9 cellular contexts compared by ENCODE assay signal in the genomic region with DNA sequence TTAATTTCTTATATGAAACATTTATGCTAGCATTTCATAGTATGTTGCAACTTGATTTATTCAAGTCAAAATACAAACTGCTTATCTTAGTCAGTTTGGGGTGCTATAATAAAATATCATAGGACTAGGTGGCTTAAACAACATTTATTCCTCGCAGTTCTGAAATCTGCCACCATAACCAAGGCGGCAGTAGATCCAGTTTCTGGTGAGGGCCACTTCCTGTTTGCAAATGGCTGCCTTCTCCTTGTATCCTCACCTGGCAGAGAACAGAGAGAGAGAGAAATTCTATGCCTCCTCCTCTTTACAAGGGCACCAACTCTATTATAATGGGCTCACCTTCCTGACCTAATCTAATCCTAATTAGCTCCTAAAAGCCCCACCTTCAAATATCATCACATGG.
A peak's percentile ranks its signal among the peaks of the same experiment; 100 is the strongest.
DNase-seq lines count a peak whose midpoint lies in the region; ATAC-seq and TF ChIP-seq lines count a peak whose summit lies in the region.
"Had no signal": no experiment of that assay in that cellular context is flagged by ENCODE, and none has a peak within 500 bp of the region (broad histone marks: within the 10 kb centered on the region; RNA-seq: fewer than 3 reads in every experiment).

No MANE protein-coding gene starts in this region.

- no peaks in the 10 kb centered on the region for H3K4me1 Mint-ChIP-seq in Calu3 (ENCODE audit: low read depth, unreplicated experiment)
- no peaks in the 10 kb centered on the region for H3K4me1 Mint-ChIP-seq in central memory CD8-positive, alpha-beta T cell
- H3K4me1 Mint-ChIP-seq in stimulated activated memory B cell treated with anti-CD40 and anti-IgM and Interleukin-4, amounts not matched to agents 10 μg/mL and 1 μg/mL and 100 μg/mL, for 72 hours = no peaks in the 10 kb centered on the region

- H3K4me3 ChIP-seq in Loucy (ENCODE audit: low read length, poor library complexity, severe bottlenecking) = no peak overlapping the region

- intact Hi-C loops in Calu3 (cut with micrococcal nuclease; ENCODE audit: unreplicated experiment) = no loop called here

- H4K20me1 ChIP-seq in Loucy (ENCODE audit: insufficient read depth, low read length, poor library complexity, severe bottlenecking) = no peaks in the 10 kb centered on the region

- no TSS peak for BruUV-seq in Calu3 (replicated peaks; lab: Mats Ljungman, UMichigan)

- peaks cover 34% of the 10 kb centered on the region for H3K4me1 ChIP-seq in Loucy (ENCODE audit: insufficient read depth, low read length, poor library complexity, severe bottlenecking)

- CTCF ChIA-PET in Calu3 (lab: Charles Lee) = no interaction called here

- peak overlapping the region; percentile 68 for H2AFZ ChIP-seq in Loucy (ENCODE audit: low read length)

- H3K27me3 Mint-ChIP-seq in Calu3 (ENCODE audit: unreplicated experiment) = no peaks in the 10 kb centered on the region
- H3K27me3 Mint-ChIP-seq in central memory CD8-positive, alpha-beta T cell = no peaks in the 10 kb centered on the region
- H3K27me3 Mint-ChIP-seq in stimulated activated memory B cell treated with anti-CD40 and anti-IgM and Interleukin-4, amounts not matched to agents 10 μg/mL and 1 μg/mL and 100 μg/mL, for 72 hours = no peaks in the 10 kb centered on the region

- peak; percentile 86 for ATAC-seq in GM19438 (IDR thresholded peaks at IDR 0.05; ENCODE audit: low read depth, unreplicated experiment)
- ATAC-seq in central memory CD8-positive, alpha-beta T cell (replicated peaks; ENCODE audit: extremely low read depth, poor library complexity, severe bottlenecking) = peak; percentile 28
- ATAC-seq in stimulated activated memory B cell treated with anti-CD40 and anti-IgM and Interleukin-4, amounts not matched to agents 10 μg/mL and 1 μg/mL and 100 μg/mL, for 72 hours = no peak
- ATAC-seq in stimulated activated naive CD8-positive, alpha-beta T cell treated with anti-CD3 and anti-CD28 coated beads, Interleukin-15, Interleukin-2, amounts not matched to agents 100 U/mL and 50 U/mL, for 24 hours = no peak

- no peak overlapping the region for H3K4me2 ChIP-seq in Loucy (ENCODE audit: low read depth, low read length, poor library complexity, severe bottlenecking)

- H3F3A ChIP-seq in Loucy (ENCODE audit: low read depth) = no peaks in the 10 kb centered on the region

- TF ChIP-seq CTCF in Calu3 (IDR thresholded peaks at IDR 0.05; ENCODE audit: unreplicated experiment) (no peak), Loucy (conservative IDR thresholded peaks at IDR 0.05; ENCODE audit: low read length) (peak; percentile 63)

- H3K9me3 ChIP-seq in Loucy (ENCODE audit: insufficient read depth, low read depth, low read length) = no peaks in the 10 kb centered on the region

- no peak overlapping the region for H3K4me3 Mint-ChIP-seq in Calu3 (ENCODE audit: low read depth, unreplicated experiment)
- H3K4me3 Mint-ChIP-seq in central memory CD8-positive, alpha-beta T cell = no peak overlapping the region
- H3K4me3 Mint-ChIP-seq in stimulated activated memory B cell treated with anti-CD40 and anti-IgM and Interleukin-4, amounts not matched to agents 10 μg/mL and 1 μg/mL and 100 μg/mL, for 72 hours = no peak overlapping the region

- H3K79me2 ChIP-seq in Loucy (ENCODE audit: insufficient read depth, low read length) = peaks cover 14% of the 10 kb centered on the region; the same call in 1 of the 2 replicates

- H3K36me3 Mint-ChIP-seq in Calu3 (ENCODE audit: insufficient read depth, unreplicated experiment) = no peaks in the 10 kb centered on the region
- no peaks in the 10 kb centered on the region for H3K36me3 Mint-ChIP-seq in central memory CD8-positive, alpha-beta T cell (ENCODE audit: insufficient read depth)
- no peaks in the 10 kb centered on the region for H3K36me3 Mint-ChIP-seq in stimulated activated memory B cell treated with anti-CD40 and anti-IgM and Interleukin-4, amounts not matched to agents 10 μg/mL and 1 μg/mL and 100 μg/mL, for 72 hours

- H3K27me3 ChIP-seq in Loucy (ENCODE audit: insufficient read depth, low read length, poor library complexity, severe bottlenecking) = no peaks in the 10 kb centered on the region

- no peaks in the 10 kb centered on the region for H3K9me2 ChIP-seq in Loucy (replicated peaks; ENCODE audit: low read depth, low read length)

- DNase-seq in Calu3 (peak; percentile 20), amygdala (lab: John Stamatoyannopoulos, UW) (no peak), retina (no peak)
- DNase-seq in central memory CD8-positive, alpha-beta T cell (ENCODE audit: low spot score in 2 of 2) = no peak
- no peak for DNase-seq in stimulated activated naive CD8-positive, alpha-beta T cell treated with anti-CD3 and anti-CD28 coated beads, Interleukin-15, Interleukin-2, amounts not matched to agents 100 U/mL and 50 U/mL, for 24 hours
- DNase-seq: IMR-90 had no signal

- H3K27ac Mint-ChIP-seq in Calu3 (ENCODE audit: unreplicated experiment) = no peak overlapping the region
- H3K27ac Mint-ChIP-seq in central memory CD8-positive, alpha-beta T cell (ENCODE audit: low read depth) = no peak overlapping the region
- no peak overlapping the region for H3K27ac Mint-ChIP-seq in stimulated activated memory B cell treated with anti-CD40 and anti-IgM and Interleukin-4, amounts not matched to agents 10 μg/mL and 1 μg/mL and 100 μg/mL, for 72 hours

- no peaks in the 10 kb centered on the region for H3K36me3 ChIP-seq in Loucy (ENCODE audit: insufficient read depth, low read length)

- no peaks in the 10 kb centered on the region for H3K9me3 Mint-ChIP-seq in Calu3 (ENCODE audit: low read depth, unreplicated experiment)
- H3K9me3 Mint-ChIP-seq in central memory CD8-positive, alpha-beta T cell = no peaks in the 10 kb centered on the region
- peaks cover 4% of the 10 kb centered on the region for H3K9me3 Mint-ChIP-seq in stimulated activated memory B cell treated with anti-CD40 and anti-IgM and Interleukin-4, amounts not matched to agents 10 μg/mL and 1 μg/mL and 100 μg/mL, for 72 hours

- H3K9ac ChIP-seq in Loucy (ENCODE audit: low read depth, low read length, poor library complexity, severe bottlenecking) = no peak overlapping the region

Comparison
In these comparisons a context has a peak if more than half of its experiments do, and no peak if none do; other contexts are left out.
1. ATAC-seq: peak in GM19438 (single experiment) and central memory CD8-positive, alpha-beta T cell (single experiment); none in stimulated activated memory B cell treated with anti-CD40 and anti-IgM and Interleukin-4, amounts not matched to agents 10 μg/mL and 1 μg/mL and 100 μg/mL, for 72 hours (single experiment) and stimulated activated naive CD8-positive, alpha-beta T cell treated with anti-CD3 and anti-CD28 coated beads, Interleukin-15, Interleukin-2, amounts not matched to agents 100 U/mL and 50 U/mL, for 24 hours (single experiment).